8 cellular contexts compared by ENCODE assay signal in genomic region chr3:101849714-101850326, GRCh38. TPM values are rescaled to one million over a fixed set of nuclear protein-coding genes. Genes with fewer than 3 reads are reported as not detected.
DNase-seq lines count a peak whose midpoint lies in the region; ATAC-seq, FAIRE-seq and TF ChIP-seq lines count a peak whose summit lies in the region.

No MANE protein-coding gene starts in this region.

- no peak for FAIRE-seq in small intestine (lab: Jason Lieb, UNC)

- intact Hi-C loops in adrenal gland (cut with DNase I) = no loop called here

- peaks cover 14% of the 10 kb centered on the region for H3F3A ChIP-seq in SK-N-SH (replicated peaks; ENCODE audit: insufficient read depth)

- no peak overlapping the region for H2AFZ ChIP-seq in SK-N-SH (ENCODE audit: low read depth)

- CTCF ChIA-PET in SK-N-SH (lab: Yijun Ruan, JAX) = interaction anchor here (0.7 to 2.3 kb wide), 9 partner anchors 14 to 379 kb away, joined by 3 to 18 read pairs (median 4); no protein-coding TSS in a partner anchor

- TF ChIP-seq EP300 in SK-N-SH (IDR thresholded peaks at IDR 0.05; ENCODE audit: borderline replicate concordance in 1 of 2, low read depth in 1 of 2, low read length in 1 of 2) = no peak

- 0% methylated on average over 15 of the region's 67 CpGs for WGBS in SK-N-SH (ENCODE audit: low lambda C conversion rate)
- WGBS in adrenal gland, 4 donors = 0 to 1% (median 0%) methylated on average over 13 to 67 of the region's 67 CpGs
- 0% methylated on average over 60 to 67 of the region's 67 CpGs for WGBS in small intestine, 3 donors

- TF ChIP-seq POLR2A in adrenal gland (IDR thresholded peaks at IDR 0.05) = no peak

- H3K27me3 ChIP-seq in SK-N-SH (ENCODE audit: insufficient read depth) = no peaks in the 10 kb centered on the region
- no peaks in the 10 kb centered on the region for H3K27me3 ChIP-seq in adrenal gland
- H3K27me3 ChIP-seq in iPS-15b (ENCODE audit: control insufficient read depth, insufficient read depth, low read length) = no peaks in the 10 kb centered on the region
- H3K27me3 ChIP-seq in small intestine (ENCODE audit: control insufficient read depth in 2 of 2, insufficient read depth in 2 of 2, low read length in 2 of 2) = no peaks in the 10 kb centered on the region

- H3K9ac ChIP-seq in SK-N-SH (peak overlapping the region; percentile 98), iPS-15b (ENCODE audit: low read depth, low read length) (peak overlapping the region; percentile 87)

- peak overlapping the region; percentile 89 for H3K4me2 ChIP-seq in SK-N-SH

- ATAC-seq in GM18867 (IDR thresholded peaks at IDR 0.05; ENCODE audit: unreplicated experiment) = peak; percentile 33
- ATAC-seq in HG03097 (IDR thresholded peaks at IDR 0.05; ENCODE audit: low FRiP score, unreplicated experiment) = peak; percentile 26

- peaks cover 42% of the 10 kb centered on the region for H4K20me1 ChIP-seq in SK-N-SH (ENCODE audit: insufficient read depth)

- no peaks in the 10 kb centered on the region for H3K9me2 ChIP-seq in SK-N-SH

- H3K4me1 ChIP-seq in SK-N-SH (ENCODE audit: control insufficient read depth in 1 of 2, insufficient read depth in 2 of 2, low read depth in 1 of 2, low read length in 1 of 2) = peaks cover 0 to 5% of the 10 kb centered on the region in 2 experiments; a peak in 3 of 4 replicates
- H3K4me1 ChIP-seq in adrenal gland (replicated peaks in 1 of 2) = peaks cover 4 to 22% of the 10 kb centered on the region in 2 donors
- peaks cover 5% of the 10 kb centered on the region for H3K4me1 ChIP-seq in iPS-15b (ENCODE audit: control insufficient read depth, insufficient read depth, low read length)
- peaks cover 8 to 12% of the 10 kb centered on the region in 2 donors for H3K4me1 ChIP-seq in small intestine (ENCODE audit: control insufficient read depth in 2 of 2, insufficient read depth in 1 of 2, low read depth in 1 of 2, low read length in 1 of 2)

- H3K79me2 ChIP-seq in SK-N-SH (ENCODE audit: insufficient read depth) = peaks cover 54% of the 10 kb centered on the region

- H3K27ac ChIP-seq in SK-N-SH (ENCODE audit: low read depth in 2 of 2, low read length in 1 of 2) = peak overlapping the region; percentile 82
- H3K27ac ChIP-seq in adrenal gland = peak overlapping the region; percentile 50 to 100 (median 96)
- peak overlapping the region; percentile 97 to 99 for H3K27ac ChIP-seq in small intestine (ENCODE audit: low read depth in 1 of 2, low read length in 1 of 2)

- TF ChIP-seq CTCF in AG10803 (conservative IDR thresholded peaks at IDR 0.05; ENCODE audit: low read length) (no peak), SK-N-SH (IDR thresholded peaks at IDR 0.05) (no peak), adrenal gland (IDR thresholded peaks at IDR 0.05) (no peak)

- DNase-seq in AG10803 (ENCODE audit: low read depth) (no peak), SK-N-SH (peak; percentile 76), adrenal gland (peak; percentile 24 to 69 (median 48)), small intestine (peak; percentile 40), kidney tubule cell (ENCODE audit: low spot score) (no peak)

- H3K4me3 ChIP-seq in AG10803 (ENCODE audit: low read length) = peak overlapping the region; percentile 74
- peak overlapping the region; percentile 77 to 87 for H3K4me3 ChIP-seq in SK-N-SH (ENCODE audit: low read depth in 2 of 2, low read length in 1 of 2)
- peak overlapping the region; percentile 61 to 97 (median 85) for H3K4me3 ChIP-seq in adrenal gland
- peak overlapping the region; percentile 77 for H3K4me3 ChIP-seq in iPS-15b (ENCODE audit: low read depth, low read length)
- H3K4me3 ChIP-seq in small intestine (ENCODE audit: low read depth in 1 of 2, low read length in 2 of 2) = peak overlapping the region; percentile 96 to 99

- TF ChIP-seq RAD21 in SK-N-SH (IDR thresholded peaks at IDR 0.05; ENCODE audit: low read length) = peak; percentile 28; the same call in 1 of the 2 replicates

- H3K36me3 ChIP-seq in SK-N-SH (replicated peaks in 1 of 2; ENCODE audit: control insufficient read depth in 1 of 2, insufficient read depth in 2 of 2, low read length in 1 of 2) (peaks cover 32 to 41% of the 10 kb centered on the region in 2 experiments), adrenal gland (replicated peaks in 1 of 2) (peaks cover 0 to 30% of the 10 kb centered on the region in 2 donors), iPS-15b (ENCODE audit: control insufficient read depth, insufficient read depth, low read length) (peaks cover 15% of the 10 kb centered on the region), small intestine (ENCODE audit: control insufficient read depth in 2 of 2, insufficient read depth in 2 of 2, low read length in 2 of 2) (peaks cover 3 to 13% of the 10 kb centered on the region in 2 donors)

- no peaks in the 10 kb centered on the region for H3K9me3 ChIP-seq in SK-N-SH
- no peaks in the 10 kb centered on the region for H3K9me3 ChIP-seq in adrenal gland (replicated peaks in 1 of 3)
- H3K9me3 ChIP-seq in iPS-15b (ENCODE audit: control insufficient read depth, insufficient read depth, low read length) = no peaks in the 10 kb centered on the region
- no peaks in the 10 kb centered on the region for H3K9me3 ChIP-seq in small intestine (ENCODE audit: control insufficient read depth, low read depth)

- POLR2A ChIA-PET in SK-N-SH (lab: Yijun Ruan, JAX) = interaction anchor here (0.7 to 1.7 kb wide), 9 partner anchors 9 to 379 kb away, joined by 3 to 7 read pairs (median 4); no protein-coding TSS in a partner anchor

TF ChIP-seq in SK-N-SH, 30 proteins besides CTCF, POLR2A, EP300 and RAD21:
- TF ChIP-seq NRF1 (IDR thresholded peaks at IDR 0.05; ENCODE audit: low read depth, low read length) = no peak
- 0 out of 2 replicates have a peak, but pooled peaks have one; percentile 12 for TF ChIP-seq TEAD4 (IDR thresholded peaks at IDR 0.05; ENCODE audit: borderline replicate concordance, insufficient read depth)
- 0 out of 2 replicates have a peak, but pooled peaks have one; percentile 31 for TF ChIP-seq POLR2AphosphoS5 (IDR thresholded peaks at IDR 0.05; ENCODE audit: low read depth, low read length)

RNA-seq across cellular contexts. Expression of gene NFKBIZ, which starts 0.5 kb away (rescaled TPM):
- polyA plus RNA-seq in SK-N-SH (2012; rRNA removed) (59.9 and 70.9 TPM in 2 replicates), adrenal gland (1 to 10 TPM; 3.1 to 8.0 (median 7.2) TPM), small intestine (10 to 100 TPM; 10.3 to 27.1 (median 23.7) TPM)
- polyA plus RNA-seq in SK-N-SH (2012; cell fraction: cytosol; rRNA removed) = 28.0 and 28.4 TPM in 2 replicates
- 221 and 343 TPM in 2 replicates for polyA plus RNA-seq in SK-N-SH (2012; cell fraction: nucleus; rRNA removed)
- 10 to 100 TPM in 5 of 8 donors, 1 to 10 TPM in 3; 6.2 to 21.8 (median 16.4) TPM for total RNA-seq in adrenal gland

Comparison
In these comparisons a context has a peak if more than half of its experiments do, and no peak if none do; other contexts are left out.
1. DNase-seq: peak in SK-N-SH (single experiment), adrenal gland (7 of 7) and small intestine (single experiment); none in AG10803 (single experiment) and kidney tubule cell (single experiment).
2. Peak in every context shown above with its lines, with median percentiles within 50 percentile points of each other: H3K4me3 ChIP-seq and H3K27ac ChIP-seq.